ENCODE assay signal across 20 cellular contexts in genomic region chr2:113799375-113799774, GRCh38. TPM values are rescaled to one million over a fixed set of nuclear protein-coding genes. Genes with fewer than 3 reads are reported as not detected.
A peak's percentile ranks its signal among the peaks of the same experiment; 100 is the strongest.
DNase-seq lines count a peak whose midpoint lies in the region; ATAC-seq and TF ChIP-seq lines count a peak whose summit lies in the region.
"Had no signal": no experiment of that assay in that cellular context is flagged by ENCODE, and none has a peak within 500 bp of the region (broad histone marks: within the 10 kb centered on the region; RNA-seq: fewer than 3 reads in every experiment).

No MANE protein-coding gene starts in this region.

- H3K36me3 Mint-ChIP-seq in chondrocyte (ENCODE audit: low read depth) (no peaks in the 10 kb centered on the region), progenitor cell of endocrine pancreas (ENCODE audit: insufficient read depth) (no peaks in the 10 kb centered on the region)
- H3K36me3 Mint-ChIP-seq: neural progenitor cell had no signal

- POLR2A ChIA-PET in SK-N-SH (lab: Yijun Ruan, JAX): no interaction called here

- TF ChIP-seq CTCF in SK-N-SH (IDR thresholded peaks at IDR 0.05): 0 out of 2 replicates have a peak, but pooled peaks have one; percentile 12
- TF ChIP-seq CTCF in OCI-LY3 (IDR thresholded peaks at IDR 0.05; ENCODE audit: low read depth, low read length): peak; percentile 32; the same call in 1 of the 2 replicates
- peak; percentile 40 for TF ChIP-seq CTCF in chondrocyte (IDR thresholded peaks at IDR 0.05)
- TF ChIP-seq CTCF in upper lobe of right lung (IDR thresholded peaks at IDR 0.05): no peak
- no peak for TF ChIP-seq CTCF in progenitor cell of endocrine pancreas (IDR thresholded peaks at IDR 0.05; ENCODE audit: unreplicated experiment)

- peaks cover 2% of the 10 kb centered on the region for H3K27me3 Mint-ChIP-seq in chondrocyte (ENCODE audit: low read depth)
- H3K27me3 Mint-ChIP-seq in progenitor cell of endocrine pancreas: peaks cover 7% of the 10 kb centered on the region

- no peaks in the 10 kb centered on the region for H4K20me1 ChIP-seq in SK-N-SH (ENCODE audit: insufficient read depth)
- H4K20me1 ChIP-seq in OCI-LY3 (ENCODE audit: insufficient read depth, low read length): no peaks in the 10 kb centered on the region

- TF ChIP-seq EP300 in SK-N-SH (IDR thresholded peaks at IDR 0.05; ENCODE audit: borderline replicate concordance in 1 of 2, low read depth in 1 of 2, low read length in 1 of 2): no peak

- no peak overlapping the region for H3K4me2 ChIP-seq in SK-N-SH
- no peak overlapping the region for H3K4me2 ChIP-seq in OCI-LY3 (ENCODE audit: low read length)
- H3K4me2 ChIP-seq: neural progenitor cell had no signal

- no peaks in the 10 kb centered on the region for H3K9me2 ChIP-seq in SK-N-SH

- no peak for DNase-seq in SK-N-SH
- no peak for DNase-seq in chondrocyte (ENCODE audit: low spot score)
- DNase-seq in upper lobe of right lung: no peak
- no peak for DNase-seq in progenitor cell of endocrine pancreas (ENCODE audit: low spot score, unreplicated experiment)
- DNase-seq in NCI-H345 (lab: John Stamatoyannopoulos, UW): no peak
- DNase-seq in cardiac septum (ENCODE audit: low spot score): no peak
- DNase-seq: 8988T; activated CD4-positive, alpha-beta T cell treated with anti-CD3 and anti-CD28 coated beads, Interleukin-2, amount 50 U/mL, for 1 hour; activated T-cell treated with anti-CD3 and anti-CD28 coated beads, Interleukin-2, amount 50 U/mL, for 4 hours; cerebellar nuclear complex; heart left ventricle; islet precursor cell; NCI-H1092 treated with DMSO at 0.1 percent for 48 hours; Peyer's patch had no signal

- H3K27me3 ChIP-seq in SK-N-SH (ENCODE audit: insufficient read depth): no peaks in the 10 kb centered on the region
- peaks cover 23% of the 10 kb centered on the region for H3K27me3 ChIP-seq in OCI-LY3 (ENCODE audit: low read depth, low read length)
- no peaks in the 10 kb centered on the region for H3K27me3 ChIP-seq in upper lobe of right lung
- H3K27me3 ChIP-seq: heart left ventricle, neural progenitor cell, Peyer's patch, right atrium auricular region, suprapubic skin had no signal

- H3K4me3 ChIP-seq in SK-N-SH (ENCODE audit: low read depth in 2 of 2, low read length in 1 of 2): no peak overlapping the region
- no peak overlapping the region for H3K4me3 ChIP-seq in OCI-LY3 (ENCODE audit: low read length)
- H3K4me3 ChIP-seq in upper lobe of right lung: no peak overlapping the region
- H3K4me3 ChIP-seq: heart left ventricle, neural progenitor cell, Peyer's patch, right atrium auricular region, suprapubic skin had no signal

- H3K9me3 Mint-ChIP-seq in chondrocyte (ENCODE audit: low read depth) (no peaks in the 10 kb centered on the region), progenitor cell of endocrine pancreas (ENCODE audit: low read depth) (no peaks in the 10 kb centered on the region)
- H3K9me3 Mint-ChIP-seq: activated T-cell treated with anti-CD3 and anti-CD28 coated beads, Interleukin-2, amount 50 U/mL, for 4 hours; neural progenitor cell; T-helper 2 cell treated with Interferon-gamma antibody and Interleukin-4, amounts not matched to agents 5 μg/mL and 100 μg/mL, for 36 hours had no signal

- no peak for TF ChIP-seq RAD21 in SK-N-SH (IDR thresholded peaks at IDR 0.05; ENCODE audit: low read length)

- H3K4me3 Mint-ChIP-seq in chondrocyte (ENCODE audit: unreplicated experiment): no peak overlapping the region
- H3K4me3 Mint-ChIP-seq in progenitor cell of endocrine pancreas (ENCODE audit: low read depth): no peak overlapping the region
- H3K4me3 Mint-ChIP-seq: activated T-cell treated with anti-CD3 and anti-CD28 coated beads, Interleukin-2, amount 50 U/mL, for 4 hours; neural progenitor cell; T-helper 2 cell treated with Interferon-gamma antibody and Interleukin-4, amounts not matched to agents 5 μg/mL and 100 μg/mL, for 36 hours had no signal

- no peak overlapping the region for H3K9ac ChIP-seq in SK-N-SH
- no peak overlapping the region for H3K9ac ChIP-seq in OCI-LY3 (ENCODE audit: low read length)
- H3K9ac ChIP-seq: neural progenitor cell had no signal

- no peaks in the 10 kb centered on the region for H3K36me3 ChIP-seq in SK-N-SH (replicated peaks in 1 of 2; ENCODE audit: control insufficient read depth in 1 of 2, insufficient read depth in 2 of 2, low read length in 1 of 2)
- no peaks in the 10 kb centered on the region for H3K36me3 ChIP-seq in OCI-LY3 (replicated peaks; ENCODE audit: low read depth, low read length)
- H3K36me3 ChIP-seq in upper lobe of right lung: no peaks in the 10 kb centered on the region
- H3K36me3 ChIP-seq: heart left ventricle, neural progenitor cell, Peyer's patch, right atrium auricular region, suprapubic skin had no signal

- H3K4me1 Mint-ChIP-seq in chondrocyte (ENCODE audit: low read depth) (peaks cover 14% of the 10 kb centered on the region), progenitor cell of endocrine pancreas (ENCODE audit: low read depth) (peaks cover 6% of the 10 kb centered on the region)

- H3K27ac ChIP-seq in SK-N-SH (ENCODE audit: low read depth in 2 of 2, low read length in 1 of 2) (no peak overlapping the region), OCI-LY3 (ENCODE audit: low read length) (no peak overlapping the region), upper lobe of right lung (no peak overlapping the region)
- H3K27ac ChIP-seq: neural progenitor cell, Peyer's patch, right atrium auricular region, suprapubic skin had no signal

- H3K27ac Mint-ChIP-seq in chondrocyte (ENCODE audit: unreplicated experiment) (no peak overlapping the region), progenitor cell of endocrine pancreas (no peak overlapping the region)
- H3K27ac Mint-ChIP-seq: neural progenitor cell; T-helper 2 cell treated with Interferon-gamma antibody and Interleukin-4, amounts not matched to agents 5 μg/mL and 100 μg/mL, for 36 hours had no signal

- intact Hi-C loops in upper lobe of right lung (cut with DNase I): no loop called here
- intact Hi-C loops in cardiac septum (cut with DNase I): no loop called here

- H3F3A ChIP-seq in SK-N-SH (replicated peaks; ENCODE audit: insufficient read depth): no peaks in the 10 kb centered on the region

- no peaks in the 10 kb centered on the region for H3K79me2 ChIP-seq in SK-N-SH (ENCODE audit: insufficient read depth)
- no peaks in the 10 kb centered on the region for H3K79me2 ChIP-seq in OCI-LY3 (ENCODE audit: low read length)

- H2AFZ ChIP-seq in SK-N-SH (ENCODE audit: low read depth): peak overlapping the region; percentile 73; the same call in 1 of the 2 replicates
- H2AFZ ChIP-seq in OCI-LY3 (ENCODE audit: low read depth, low read length): no peak overlapping the region
- H2AFZ ChIP-seq: neural progenitor cell had no signal

- CTCF ChIA-PET in SK-N-SH (lab: Yijun Ruan, JAX): no interaction called here

- H3K4me1 ChIP-seq in SK-N-SH (ENCODE audit: control insufficient read depth in 1 of 2, insufficient read depth in 2 of 2, low read depth in 1 of 2, low read length in 1 of 2) (no peaks in the 10 kb centered on the region), OCI-LY3 (ENCODE audit: low read length) (no peaks in the 10 kb centered on the region), upper lobe of right lung (no peaks in the 10 kb centered on the region)
- H3K4me1 ChIP-seq: neural progenitor cell, Peyer's patch, suprapubic skin had no signal

- no peaks in the 10 kb centered on the region for H3K9me3 ChIP-seq in SK-N-SH
- H3K9me3 ChIP-seq in OCI-LY3 (ENCODE audit: insufficient read depth, low read length): no peaks in the 10 kb centered on the region
- H3K9me3 ChIP-seq in upper lobe of right lung: no peaks in the 10 kb centered on the region
- H3K9me3 ChIP-seq: heart left ventricle, Peyer's patch, right atrium auricular region, suprapubic skin had no signal

- 98% methylated on average over 4 of the region's 4 CpGs for WGBS in SK-N-SH (ENCODE audit: low lambda C conversion rate)

- ATAC-seq in SK-N-SH treated with all-trans-retinoic acid at 6 μM for 48 hours (no peak), upper lobe of right lung (peak; percentile 38)
- ATAC-seq: activated T-cell treated with anti-CD3 and anti-CD28 coated beads, Interleukin-2, amount 50 U/mL, for 4 hours; heart left ventricle had no signal

TF ChIP-seq in SK-N-SH, 30 proteins besides CTCF, POLR2A, EP300 and RAD21:
- TF ChIP-seq YY1 (IDR thresholded peaks at IDR 0.05; ENCODE audit: low read depth) (no peak), RXRA (IDR thresholded peaks at IDR 0.05; ENCODE audit: borderline replicate concordance, low read depth) (no peak), TCF12 (IDR thresholded peaks at IDR 0.05) (no peak), GATA2 (CRISPR knock-in tag; IDR thresholded peaks at IDR 0.05) (no peak), EZH2phosphoT487 (IDR thresholded peaks at IDR 0.05; ENCODE audit: borderline replicate concordance, low read depth) (no peak), CHD2 (IDR thresholded peaks at IDR 0.05; ENCODE audit: low read length, partially characterized antibody) (no peak)

TF ChIP-seq in SK-N-SH treated with all-trans-retinoic acid at 6 μM for 48 hours, 23 proteins besides CTCF, POLR2A, EP300 and RAD21 (continues in another document):
- TF ChIP-seq ZFP3 (CRISPR knock-in tag; IDR thresholded peaks at IDR 0.05): no peak
- no peak for TF ChIP-seq ZNF565 (CRISPR knock-in tag; conservative IDR thresholded peaks at IDR 0.05; ENCODE audit: low read depth)
- TF ChIP-seq, protein P1, sequence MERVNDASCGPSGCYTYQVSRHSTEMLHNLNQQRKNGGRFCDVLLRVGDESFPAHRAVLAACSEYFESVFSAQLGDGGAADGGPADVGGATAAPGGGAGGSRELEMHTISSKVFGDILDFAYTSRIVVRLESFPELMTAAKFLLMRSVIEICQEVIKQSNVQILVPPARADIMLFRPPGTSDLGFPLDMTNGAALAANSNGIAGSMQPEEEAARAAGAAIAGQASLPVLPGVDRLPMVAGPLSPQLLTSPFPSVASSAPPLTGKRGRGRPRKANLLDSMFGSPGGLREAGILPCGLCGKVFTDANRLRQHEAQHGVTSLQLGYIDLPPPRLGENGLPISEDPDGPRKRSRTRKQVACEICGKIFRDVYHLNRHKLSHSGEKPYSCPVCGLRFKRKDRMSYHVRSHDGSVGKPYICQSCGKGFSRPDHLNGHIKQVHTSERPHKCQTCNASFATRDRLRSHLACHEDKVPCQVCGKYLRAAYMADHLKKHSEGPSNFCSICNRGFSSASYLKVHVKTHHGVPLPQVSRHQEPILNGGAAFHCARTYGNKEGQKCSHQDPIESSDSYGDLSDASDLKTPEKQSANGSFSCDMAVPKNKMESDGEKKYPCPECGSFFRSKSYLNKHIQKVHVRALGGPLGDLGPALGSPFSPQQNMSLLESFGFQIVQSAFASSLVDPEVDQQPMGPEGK (CRISPR knock-in tag; IDR thresholded peaks at IDR 0.05; ENCODE audit: borderline replicate concordance): no peak
- TF ChIP-seq TCF4 (CRISPR knock-in tag; IDR thresholded peaks at IDR 0.05; ENCODE audit: borderline replicate concordance): no peak

RNA-seq across cellular contexts. Expression of gene SLC35F5, which starts 42.9 kb away (rescaled TPM):
- 16.8 and 26.7 TPM in 2 replicates for polyA plus RNA-seq in SK-N-SH (2012; rRNA removed)
- polyA plus RNA-seq in SK-N-SH (2012; cell fraction: cytosol; rRNA removed): 26.2 and 26.5 TPM in 2 replicates
- polyA plus RNA-seq in SK-N-SH (2012; cell fraction: nucleus; rRNA removed): 11.1 and 25.7 TPM in 2 replicates
- total RNA-seq in chondrocyte: 139 to 144 TPM (median 142 TPM) in 3 replicates
- 76.0 TPM for total RNA-seq in upper lobe of right lung
- 52.0 and 56.7 TPM in 2 replicates for total RNA-seq in progenitor cell of endocrine pancreas
- 66.3 TPM for total RNA-seq in cardiac septum

Comparison
In these comparisons a context has a peak if more than half of its experiments do, and no peak if none do; other contexts are left out.
1. CTCF ChIP-seq: peak in SK-N-SH (single experiment), OCI-LY3 (single experiment) and chondrocyte (single experiment); none in upper lobe of right lung (single experiment) and progenitor cell of endocrine pancreas (single experiment).